12 cellular contexts compared by ENCODE assay signal in genomic region chr3:128484404-128485282, GRCh38. TPM values are rescaled to one million over a fixed set of nuclear protein-coding genes. Genes with fewer than 3 reads are reported as not detected.
A peak's percentile ranks its signal among the peaks of the same experiment; 100 is the strongest.
DNase-seq lines count a peak whose midpoint lies in the region; ATAC-seq and TF ChIP-seq lines count a peak whose summit lies in the region.
"Had no signal": no experiment of that assay in that cellular context is flagged by ENCODE, and none has a peak within 500 bp of the region (broad histone marks: within the 10 kb centered on the region; RNA-seq: fewer than 3 reads in every experiment).

No MANE protein-coding gene starts in this region.

- H3K36me3 Mint-ChIP-seq in IgD-negative memory B cell = no peaks in the 10 kb centered on the region

- peaks cover 22% of the 10 kb centered on the region for H3K4me1 ChIP-seq in prostate gland (replicated peaks)

- no peak for DNase-seq in fibroblast of pulmonary artery (ENCODE audit: low read depth)
- no peak for DNase-seq in prostate gland (ENCODE audit: low spot score)
- DNase-seq in RPMI8226 = no peak
- no peak for DNase-seq in NCI-H2029 (lab: John Stamatoyannopoulos, UW)
- DNase-seq: activated B cell treated with CpG ODN at 0.5 μM for 24 hours, activated gamma-delta T cell treated with Interleukin-2 at 50 U/mL for 16 hours had no signal

- intact Hi-C loops in prostate gland (cut with DNase I) = loop anchor here (5.0 kb wide), 1 partner anchor 102 kb away; no protein-coding TSS in a partner anchor

- H3K4me3 Mint-ChIP-seq in IgD-negative memory B cell = no peak overlapping the region
- H3K4me3 Mint-ChIP-seq: dendritic cell treated with granulocyte-macrophage colony-stimulating factor and Interleukin-4, amounts not matched to agents 40 ng/mL and 50 ng/mL, for 4 days had no signal

- peak overlapping the region in 2 of 3 donors; percentile 13 to 44 for H3K27ac Mint-ChIP-seq in IgD-negative memory B cell
- H3K27ac Mint-ChIP-seq: activated B cell treated with CpG ODN at 0.5 μM for 24 hours; dendritic cell treated with granulocyte-macrophage colony-stimulating factor and Interleukin-4, amounts not matched to agents 40 ng/mL and 50 ng/mL, for 4 days had no signal

- peaks cover 9 to 16% (median 15%) of the 10 kb centered on the region in 3 donors for H3K4me1 Mint-ChIP-seq in IgD-negative memory B cell

- no peak for TF ChIP-seq CTCF in C4-2B (conservative IDR thresholded peaks at IDR 0.05)
- no peak for TF ChIP-seq CTCF in fibroblast of pulmonary artery (IDR thresholded peaks at IDR 0.05; ENCODE audit: low read length, missing control alignments)
- TF ChIP-seq CTCF in prostate gland (IDR thresholded peaks at IDR 0.05) = no peak

- no peak for TF ChIP-seq POLR2A in prostate gland (IDR thresholded peaks at IDR 0.05)

- no peaks in the 10 kb centered on the region for H3K27me3 ChIP-seq in prostate gland (replicated peaks; ENCODE audit: insufficient read depth)
- H3K27me3 ChIP-seq: pancreas had no signal

- no peaks in the 10 kb centered on the region for H3K9me3 Mint-ChIP-seq in IgD-negative memory B cell
- H3K9me3 Mint-ChIP-seq: activated B cell treated with CpG ODN at 0.5 μM for 24 hours; dendritic cell treated with granulocyte-macrophage colony-stimulating factor and Interleukin-4, amounts not matched to agents 40 ng/mL and 50 ng/mL, for 4 days had no signal

- ATAC-seq in GM18907 (IDR thresholded peaks at IDR 0.05; ENCODE audit: unreplicated experiment) = no peak
- no peak for ATAC-seq in GM18873 (IDR thresholded peaks at IDR 0.05; ENCODE audit: low FRiP score, unreplicated experiment)
- ATAC-seq: pancreas had no signal

- no peaks in the 10 kb centered on the region for H3K9me3 ChIP-seq in prostate gland
- H3K9me3 ChIP-seq: pancreas had no signal

- H3K36me3 ChIP-seq in prostate gland = peaks cover 6 to 18% of the 10 kb centered on the region in 2 donors
- H3K36me3 ChIP-seq: pancreas had no signal

- H3K27ac ChIP-seq in C4-2B = peak overlapping the region; percentile 99
- peak overlapping the region; percentile 99 for H3K27ac ChIP-seq in prostate gland
- H3K27ac ChIP-seq: pancreas had no signal

- H3K4me3 ChIP-seq in fibroblast of pulmonary artery (replicated peaks; ENCODE audit: low read depth, low read length) = peak overlapping the region; percentile 84
- H3K4me3 ChIP-seq in prostate gland = peak overlapping the region; percentile 85 to 93
- H3K4me3 ChIP-seq: pancreas had no signal

- H3K27me3 Mint-ChIP-seq in IgD-negative memory B cell = peaks cover 59% of the 10 kb centered on the region

- 8% methylated on average over 16 of the region's 16 CpGs for WGBS in prostate gland

RNA-seq across cellular contexts. Expression of gene GATA2, which starts 8.4 kb away (rescaled TPM):
- 0.11 TPM for polyA plus RNA-seq in IgD-negative memory B cell
- total RNA-seq in prostate gland = 100 to 1,000 TPM; 181 to 275 TPM
- total RNA-seq: activated B cell treated with CpG ODN at 0.5 μM for 24 hours had no signal

RNA-seq across cellular contexts. Expression of gene DNAJB8, which starts 18.0 kb away (rescaled TPM):
- polyA plus RNA-seq in IgD-negative memory B cell = not detected
- 1 to 10 TPM in 1 of 2 donors, not detected in 1; 3.2 TPM for total RNA-seq in prostate gland
- total RNA-seq: activated B cell treated with CpG ODN at 0.5 μM for 24 hours, pancreas had no signal
- polyA plus RNA-seq: pancreas had no signal
